In the genomic region with DNA sequence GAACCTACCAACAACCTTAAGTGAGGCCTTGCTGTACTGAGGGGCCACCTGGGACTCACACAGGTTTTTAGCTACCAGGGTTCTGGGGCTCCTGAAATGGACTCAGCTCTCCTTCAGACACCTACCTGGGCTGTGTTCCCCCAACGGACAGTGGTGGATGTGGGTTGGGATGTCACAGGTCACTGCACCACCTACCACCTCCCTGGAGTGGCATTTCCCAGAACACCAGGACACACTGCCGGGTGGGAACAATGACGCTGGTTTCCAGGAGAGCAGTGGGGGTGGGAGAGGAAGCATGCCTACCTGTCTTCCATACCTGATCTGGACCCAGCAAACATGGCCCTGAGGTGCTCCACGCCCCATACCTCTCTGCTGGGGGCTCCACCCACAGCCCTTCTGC, we compare ENCODE assay signal across 11 cellular contexts. TPM values are rescaled to one million over a fixed set of nuclear protein-coding genes. Genes with fewer than 3 reads are reported as not detected.
DNase-seq lines count a peak whose midpoint lies in the region; ATAC-seq, FAIRE-seq and TF ChIP-seq lines count a peak whose summit lies in the region.
"Had no signal": no experiment of that assay in that cellular context is flagged by ENCODE, and none has a peak within 500 bp of the region (broad histone marks: within the 10 kb centered on the region; RNA-seq: fewer than 3 reads in every experiment).

No MANE protein-coding gene starts in this region.

- CTCF ChIA-PET in MCF 10A (lab: Yijun Ruan, JAX) (interaction anchor here (0.6 to 1.7 kb wide), 6 partner anchors 11 to 403 kb away, joined by 3 to 6 read pairs (median 3); partner anchors contain the start of gene DUSP1), mammary epithelial cell (lab: Charles Lee; ENCODE audit: low non-redundant PET) (no interaction called here), endothelial cell of umbilical vein (lab: Charles Lee) (interaction anchor here (1.0 to 2.0 kb wide), 4 partner anchors 8 to 140 kb away, joined by 3 to 7 read pairs (median 4); no protein-coding TSS in a partner anchor)

- FAIRE-seq in endothelial cell of umbilical vein (lab: Jason Lieb, UNC), result no peak

- H3K9me3 Mint-ChIP-seq in MCF 10A (ENCODE audit: unreplicated experiment) (no peaks in the 10 kb centered on the region), neural crest cell (no peaks in the 10 kb centered on the region)
- H3K9me3 Mint-ChIP-seq: activated naive CD4-positive, alpha-beta T cell treated with anti-CD3 and anti-CD28 coated beads, Interleukin-2, amount 10 ng/mL, durations not matched to agents 7 days and 5 days had no signal

- H3K4me3 ChIP-seq in mammary epithelial cell (replicated peaks in 1 of 3; ENCODE audit: insufficient read depth in 1 of 3, low read depth in 2 of 3, low read length in 3 of 3), result no peak overlapping the region
- no peak overlapping the region for H3K4me3 ChIP-seq in endothelial cell of umbilical vein (replicated peaks in 1 of 3; ENCODE audit: insufficient read depth in 1 of 3, low read depth in 1 of 3, low read length in 3 of 3)
- H3K4me3 ChIP-seq in urinary bladder (ENCODE audit: low read depth, low read length), result no peak overlapping the region

- 78% methylated on average over 4 of the region's 4 CpGs for WGBS in mammary epithelial cell (ENCODE audit: low coverage, missing lambda C conversion rate)
- WGBS in urinary bladder, result 91% methylated on average over 4 of the region's 4 CpGs

- peaks cover 75% of the 10 kb centered on the region for H3K4me1 Mint-ChIP-seq in MCF 10A (ENCODE audit: insufficient read depth, unreplicated experiment)
- H3K4me1 Mint-ChIP-seq in neural crest cell, result peaks cover 25% of the 10 kb centered on the region

- in situ Hi-C loops in mammary epithelial cell (cut with MboI; ENCODE audit: low sequenced_read_pairs in 2 of 2), result no loop called here

- TSS peak; percentile 34 for BruUV-seq in MCF 10A (replicated peaks; lab: Mats Ljungman, UMichigan)
- no TSS peak for BruUV-seq in mammary epithelial cell (replicated peaks; lab: Mats Ljungman, UMichigan)
- BruUV-seq in endothelial cell of umbilical vein (replicated peaks; lab: Mats Ljungman, UMichigan), result no TSS peak

- H3K4me1 ChIP-seq in mammary epithelial cell (ENCODE audit: insufficient read depth, low read length) (peaks cover 34% of the 10 kb centered on the region), endothelial cell of umbilical vein (ENCODE audit: control insufficient read depth, extremely low read depth, insufficient read depth, low read length) (peaks cover 43% of the 10 kb centered on the region), urinary bladder (ENCODE audit: insufficient read depth) (no peaks in the 10 kb centered on the region)

- H3K9me1 ChIP-seq in endothelial cell of umbilical vein (replicated peaks; ENCODE audit: control insufficient read depth, extremely low read depth, insufficient read depth, low read length), result no peaks in the 10 kb centered on the region

- DNase-seq in MCF 10A (ENCODE audit: unreplicated experiment) (no peak), mammary epithelial cell (no peak), endothelial cell of umbilical vein (ENCODE audit: low read depth, low spot score) (no peak), neural crest cell (ENCODE audit: low read depth, low spot score) (no peak), NCI-H146 treated with DMSO at 0.1 percent for 48 hours (lab: John Stamatoyannopoulos, UW; ENCODE audit: unreplicated experiment) (no peak)
- DNase-seq: activated naive CD4-positive, alpha-beta T cell treated with anti-CD3 and anti-CD28 coated beads, Interleukin-2, amount 10 ng/mL, durations not matched to agents 7 days and 5 days; islet precursor cell; NCI-H187 had no signal

- dilution Hi-C loops in mammary epithelial cell (cut with HindIII; ENCODE audit: low sequenced_read_pairs) (loop anchor here (5.0 kb wide), 1 partner anchor 42 kb away; no protein-coding TSS in a partner anchor), endothelial cell of umbilical vein (cut with MboI; ENCODE audit: extremely low pct_ligation_motif_present, low sequenced_read_pairs) (no loop called here)

- H3K36me3 ChIP-seq in mammary epithelial cell (ENCODE audit: insufficient read depth, low read length) (no peaks in the 10 kb centered on the region), endothelial cell of umbilical vein (ENCODE audit: control insufficient read depth in 2 of 2, extremely low read depth in 1 of 2, insufficient read depth in 2 of 2, low read length in 2 of 2) (no peaks in the 10 kb centered on the region), urinary bladder (ENCODE audit: insufficient read depth) (no peaks in the 10 kb centered on the region)

- no peaks in the 10 kb centered on the region for H4K20me1 ChIP-seq in mammary epithelial cell (ENCODE audit: insufficient read depth, low read length)
- H4K20me1 ChIP-seq in endothelial cell of umbilical vein (replicated peaks; ENCODE audit: control insufficient read depth, extremely low read depth, insufficient read depth, low read length), result no peaks in the 10 kb centered on the region

- H3K9me3 ChIP-seq in mammary epithelial cell (replicated peaks; ENCODE audit: insufficient read depth, low read length) (no peaks in the 10 kb centered on the region), endothelial cell of umbilical vein (replicated peaks; ENCODE audit: control insufficient read depth, insufficient read depth, low read length) (no peaks in the 10 kb centered on the region)

- H3K4me3 Mint-ChIP-seq in MCF 10A (ENCODE audit: unreplicated experiment) (peak overlapping the region; percentile 51), neural crest cell (no peak overlapping the region)
- H3K4me3 Mint-ChIP-seq: activated naive CD4-positive, alpha-beta T cell treated with anti-CD3 and anti-CD28 coated beads, Interleukin-2, amount 10 ng/mL, durations not matched to agents 7 days and 5 days had no signal

- no peak overlapping the region for H3K4me2 ChIP-seq in mammary epithelial cell (ENCODE audit: insufficient read depth, low read depth, low read length)
- H3K4me2 ChIP-seq in endothelial cell of umbilical vein (ENCODE audit: insufficient read depth, low read length), result no peak overlapping the region

- H3K27ac Mint-ChIP-seq in MCF 10A (ENCODE audit: low read depth, unreplicated experiment) (peak overlapping the region; percentile 90), neural crest cell (ENCODE audit: unreplicated experiment) (peak overlapping the region; percentile 78)
- H3K27ac Mint-ChIP-seq: activated naive CD4-positive, alpha-beta T cell treated with anti-CD3 and anti-CD28 coated beads, Interleukin-2, amount 10 ng/mL, durations not matched to agents 7 days and 5 days had no signal

- TF ChIP-seq POLR2A in endothelial cell of umbilical vein (IDR thresholded peaks at IDR 0.05; ENCODE audit: low read depth, low read length), result no peak

- H3K9ac ChIP-seq in mammary epithelial cell (ENCODE audit: insufficient read depth, low read length) (no peak overlapping the region), endothelial cell of umbilical vein (replicated peaks; ENCODE audit: extremely low read depth, insufficient read depth, low read length) (no peak overlapping the region)

- no peak overlapping the region for H3K27ac ChIP-seq in mammary epithelial cell (ENCODE audit: insufficient read depth, low read depth, low read length)
- peak overlapping the region; percentile 50 for H3K27ac ChIP-seq in endothelial cell of umbilical vein (ENCODE audit: insufficient read depth, low read depth, low read length)
- H3K27ac ChIP-seq in urinary bladder (ENCODE audit: low read depth), result peak overlapping the region; percentile 67

- no peaks in the 10 kb centered on the region for H3K27me3 Mint-ChIP-seq in MCF 10A (ENCODE audit: insufficient read depth, unreplicated experiment)
- H3K27me3 Mint-ChIP-seq in neural crest cell (ENCODE audit: low read depth), result no peaks in the 10 kb centered on the region
- H3K27me3 Mint-ChIP-seq: activated naive CD4-positive, alpha-beta T cell treated with anti-CD3 and anti-CD28 coated beads, Interleukin-2, amount 10 ng/mL, durations not matched to agents 7 days and 5 days had no signal

- ATAC-seq in HG03095 (IDR thresholded peaks at IDR 0.05; ENCODE audit: unreplicated experiment) (no peak), HG02759 (IDR thresholded peaks at IDR 0.05; ENCODE audit: unreplicated experiment) (no peak)

- TF ChIP-seq CTCF in MCF 10A (IDR thresholded peaks at IDR 0.05; ENCODE audit: unreplicated experiment), result no peak
- TF ChIP-seq CTCF in mammary epithelial cell (conservative IDR thresholded peaks at IDR 0.05 in 1 of 2, IDR thresholded peaks at IDR 0.05 in 1 of 2; ENCODE audit: extremely low read depth in 1 of 2, insufficient read depth in 1 of 2, low read depth in 1 of 2, low read length in 2 of 2), result no peak
- TF ChIP-seq CTCF in endothelial cell of umbilical vein (IDR thresholded peaks at IDR 0.05; ENCODE audit: extremely low read depth in 1 of 2, insufficient read depth in 1 of 2, low read depth in 1 of 2, low read length in 2 of 2), result no peak
- no peak for TF ChIP-seq CTCF in neural crest cell (conservative IDR thresholded peaks at IDR 0.05)

- H3K36me3 Mint-ChIP-seq in MCF 10A (ENCODE audit: insufficient read depth, unreplicated experiment) (peaks cover 67% of the 10 kb centered on the region), neural crest cell (ENCODE audit: low read depth) (no peaks in the 10 kb centered on the region)
- H3K36me3 Mint-ChIP-seq: activated naive CD4-positive, alpha-beta T cell treated with anti-CD3 and anti-CD28 coated beads, Interleukin-2, amount 10 ng/mL, durations not matched to agents 7 days and 5 days had no signal

- H2AFZ ChIP-seq in mammary epithelial cell (ENCODE audit: low read depth, low read length) (no peak overlapping the region), endothelial cell of umbilical vein (ENCODE audit: low read depth, low read length) (no peak overlapping the region)

- H3K27me3 ChIP-seq in mammary epithelial cell (ENCODE audit: insufficient read depth, low read length), result no peaks in the 10 kb centered on the region
- no peaks in the 10 kb centered on the region for H3K27me3 ChIP-seq in endothelial cell of umbilical vein (ENCODE audit: control insufficient read depth in 2 of 2, insufficient read depth in 2 of 2, low read length in 2 of 2)

- H3K79me2 ChIP-seq in mammary epithelial cell (ENCODE audit: insufficient read depth, low read length) (peaks cover 69% of the 10 kb centered on the region), endothelial cell of umbilical vein (ENCODE audit: control insufficient read depth, insufficient read depth, low read length) (peaks cover 53% of the 10 kb centered on the region)

- POLR2A ChIA-PET in MCF 10A (lab: Yijun Ruan, JAX) (interaction anchor here (0.6 to 19.9 kb wide), 14 partner anchors 11 to 122 kb away, joined by 3 to 431 read pairs (median 6); partner anchors contain the start of gene DUSP1), endothelial cell of umbilical vein (lab: Charles Lee) (no interaction called here)

- intact Hi-C loops in MCF 10A (cut with micrococcal nuclease), result loop anchor here (5.0 kb wide), 1 partner anchor 47 kb away; no protein-coding TSS in a partner anchor
- intact Hi-C loops in mammary epithelial cell (cut with micrococcal nuclease), result no loop called here
- intact Hi-C loops in endothelial cell of umbilical vein (cut with micrococcal nuclease), result no loop called here

RNA-seq across cellular contexts. Expression of gene ERGIC1, which starts 20.9 kb away (rescaled TPM):
- total RNA-seq in MCF 10A (2022), result 257 and 292 TPM in 2 replicates
- 10 to 100 TPM; 58.8 to 98.6 TPM for total RNA-seq in mammary epithelial cell
- polyA plus RNA-seq in mammary epithelial cell, result 111 TPM
- polyA minus RNA-seq in mammary epithelial cell, result 158 TPM
- total RNA-seq in endothelial cell of umbilical vein, result 105 and 118 TPM in 2 replicates
- 109 and 115 TPM in 2 replicates for polyA plus RNA-seq in endothelial cell of umbilical vein
- 84.9 and 98.4 TPM in 2 replicates for polyA plus RNA-seq in endothelial cell of umbilical vein (2011; cell fraction: cytosol; rRNA removed)
- 63.2 and 75.9 TPM in 2 replicates for polyA plus RNA-seq in endothelial cell of umbilical vein (2011; cell fraction: nucleus; rRNA removed)
- polyA plus RNA-seq in endothelial cell of umbilical vein (2012), result 101 and 105 TPM in 2 replicates
- polyA minus RNA-seq in endothelial cell of umbilical vein, result 189 and 212 TPM in 2 replicates
- 41.4 TPM for polyA minus RNA-seq in endothelial cell of umbilical vein (2011; cell fraction: cytosol; rRNA and poly(A)+ RNA removed)
- 62.9 and 76.6 TPM in 2 replicates for polyA minus RNA-seq in endothelial cell of umbilical vein (2011; cell fraction: nucleus; rRNA and poly(A)+ RNA removed)
- 106 and 108 TPM in 2 replicates for total RNA-seq in neural crest cell
- 68.5 TPM for total RNA-seq in urinary bladder
- polyA plus RNA-seq in urinary bladder, result 103 TPM
